15 cellular contexts compared by ENCODE assay signal in genomic region chr7:155255071-155255470, GRCh38. TPM values are rescaled to one million over a fixed set of nuclear protein-coding genes. Genes with fewer than 3 reads are reported as not detected.
DNase-seq lines count a peak whose midpoint lies in the region; ATAC-seq and TF ChIP-seq lines count a peak whose summit lies in the region.
"Had no signal": no experiment of that assay in that cellular context is flagged by ENCODE, and none has a peak within 500 bp of the region (broad histone marks: within the 10 kb centered on the region; RNA-seq: fewer than 3 reads in every experiment).

No MANE protein-coding gene starts in this region.

- H3K36me3 Mint-ChIP-seq in MCF 10A (ENCODE audit: insufficient read depth, unreplicated experiment) (peaks cover 6% of the 10 kb centered on the region), neural crest cell (ENCODE audit: low read depth) (no peaks in the 10 kb centered on the region)
- H3K36me3 Mint-ChIP-seq in activated T-cell treated with anti-CD3 and anti-CD28 coated beads, Interleukin-2, amount 50 U/mL, for 4 hours (ENCODE audit: insufficient read depth) = no peaks in the 10 kb centered on the region
- H3K36me3 Mint-ChIP-seq: CD4-positive, CD25-positive, alpha-beta regulatory T cell; CD8-positive, alpha-beta T cell had no signal

- no peaks in the 10 kb centered on the region for H3K36me3 ChIP-seq in breast epithelium
- H3K36me3 ChIP-seq: BLaER1 had no signal

- H3K4me1 Mint-ChIP-seq in MCF 10A (ENCODE audit: insufficient read depth, unreplicated experiment) (peaks cover 16% of the 10 kb centered on the region), neural crest cell (peaks cover 3% of the 10 kb centered on the region)
- H3K4me1 Mint-ChIP-seq in activated T-cell treated with anti-CD3 and anti-CD28 coated beads, Interleukin-2, amount 50 U/mL, for 4 hours (ENCODE audit: low read depth) = no peaks in the 10 kb centered on the region

- H3K4me1 ChIP-seq in breast epithelium = peaks cover 0 to 9% of the 10 kb centered on the region in 2 donors

- BruUV-seq in MCF 10A (replicated peaks; lab: Mats Ljungman, UMichigan) = no TSS peak

- CTCF ChIA-PET in MCF 10A (lab: Yijun Ruan, JAX) = no interaction called here

- TF ChIP-seq CTCF in MCF 10A (IDR thresholded peaks at IDR 0.05; ENCODE audit: unreplicated experiment) (no peak), breast epithelium (IDR thresholded peaks at IDR 0.05) (no peak), neural crest cell (conservative IDR thresholded peaks at IDR 0.05) (no peak)

- H3K9me3 Mint-ChIP-seq in MCF 10A (ENCODE audit: unreplicated experiment) (no peaks in the 10 kb centered on the region), neural crest cell (peaks cover 3% of the 10 kb centered on the region)
- no peaks in the 10 kb centered on the region for H3K9me3 Mint-ChIP-seq in activated T-cell treated with anti-CD3 and anti-CD28 coated beads, Interleukin-2, amount 50 U/mL, for 4 hours
- H3K9me3 Mint-ChIP-seq: CD4-positive, CD25-positive, alpha-beta regulatory T cell; CD8-positive, alpha-beta T cell had no signal

- H3K4me3 Mint-ChIP-seq in MCF 10A (ENCODE audit: unreplicated experiment) = no peak overlapping the region
- no peak overlapping the region for H3K4me3 Mint-ChIP-seq in neural crest cell
- H3K4me3 Mint-ChIP-seq in activated T-cell treated with anti-CD3 and anti-CD28 coated beads, Interleukin-2, amount 50 U/mL, for 4 hours = no peak overlapping the region
- H3K4me3 Mint-ChIP-seq: CD4-positive, CD25-positive, alpha-beta regulatory T cell; CD8-positive, alpha-beta T cell had no signal

- H3K27me3 ChIP-seq in breast epithelium = no peaks in the 10 kb centered on the region
- H3K27me3 ChIP-seq: BLaER1 had no signal

- DNase-seq in MCF 10A (ENCODE audit: unreplicated experiment) (no peak), breast epithelium (ENCODE audit: low spot score in 2 of 2) (no peak), neural crest cell (ENCODE audit: low read depth, low spot score) (no peak), posterior vena cava (ENCODE audit: low spot score) (peak; percentile 75)
- DNase-seq in activated T-cell treated with anti-CD3 and anti-CD28 coated beads, Interleukin-2, amount 50 U/mL, for 4 hours = no peak
- DNase-seq: Caco-2; CD4-positive, CD25-positive, alpha-beta regulatory T cell; CD8-positive, alpha-beta T cell; DMS153; DND-41; H7 had no signal

- H3K27ac Mint-ChIP-seq in MCF 10A (ENCODE audit: low read depth, unreplicated experiment) (peak overlapping the region; percentile 28), neural crest cell (ENCODE audit: unreplicated experiment) (peak overlapping the region; percentile 62)
- H3K27ac Mint-ChIP-seq: CD8-positive, alpha-beta T cell had no signal

- no peak for TF ChIP-seq POLR2A in breast epithelium (IDR thresholded peaks at IDR 0.05)

- H3K4me3 ChIP-seq in breast epithelium = no peak overlapping the region
- H3K4me3 ChIP-seq: BLaER1, GM23248 had no signal

- no peaks in the 10 kb centered on the region for H3K9me3 ChIP-seq in breast epithelium
- H3K9me3 ChIP-seq: BLaER1, Caco-2 had no signal

- no peak overlapping the region for H3K27ac ChIP-seq in breast epithelium
- H3K27ac ChIP-seq: BLaER1, C4-2B, GM23248 had no signal

- no peak for ATAC-seq in GM21717 (IDR thresholded peaks at IDR 0.05; ENCODE audit: unreplicated experiment)
- ATAC-seq in activated T-cell treated with anti-CD3 and anti-CD28 coated beads, Interleukin-2, amount 50 U/mL, for 4 hours = no peak
- ATAC-seq: CD8-positive, alpha-beta T cell had no signal

- intact Hi-C loops in MCF 10A (cut with micrococcal nuclease) = loop anchor here (5.0 kb wide), 1 partner anchor 63 kb away; no protein-coding TSS in a partner anchor
- intact Hi-C loops in breast epithelium (cut with DNase I; ENCODE audit: low total_unique reads) = no loop called here
- intact Hi-C loops in posterior vena cava (cut with DNase I) = no loop called here

- POLR2A ChIA-PET in MCF 10A (lab: Yijun Ruan, JAX) = interaction anchor here (0.6 kb wide), 1 partner anchor 41 kb away, joined by 3 read pairs; no protein-coding TSS in a partner anchor

- H3K27me3 Mint-ChIP-seq in MCF 10A (ENCODE audit: insufficient read depth, unreplicated experiment) (no peaks in the 10 kb centered on the region), neural crest cell (ENCODE audit: low read depth) (no peaks in the 10 kb centered on the region)
- H3K27me3 Mint-ChIP-seq in activated T-cell treated with anti-CD3 and anti-CD28 coated beads, Interleukin-2, amount 50 U/mL, for 4 hours (ENCODE audit: low read depth) = peaks cover 7% of the 10 kb centered on the region

RNA-seq across cellular contexts. Expression of gene INSIG1, which starts 42.6 kb away (rescaled TPM):
- total RNA-seq in MCF 10A (2022) = 11.2 and 12.4 TPM in 2 replicates
- total RNA-seq in breast epithelium = 10 to 100 TPM; 37.0 to 89.6 (median 66.0) TPM
- 80.9 and 81.5 TPM in 2 replicates for total RNA-seq in neural crest cell
- 10 to 100 TPM; 25.2 to 27.3 TPM for total RNA-seq in posterior vena cava
- 10 to 100 TPM; 46.9 to 58.1 (median 47.9) TPM for total RNA-seq in activated T-cell treated with anti-CD3 and anti-CD28 coated beads, Interleukin-2, amount 50 U/mL, for 4 hours
